ENCODE assay signal across 19 cellular contexts in the genomic region with DNA sequence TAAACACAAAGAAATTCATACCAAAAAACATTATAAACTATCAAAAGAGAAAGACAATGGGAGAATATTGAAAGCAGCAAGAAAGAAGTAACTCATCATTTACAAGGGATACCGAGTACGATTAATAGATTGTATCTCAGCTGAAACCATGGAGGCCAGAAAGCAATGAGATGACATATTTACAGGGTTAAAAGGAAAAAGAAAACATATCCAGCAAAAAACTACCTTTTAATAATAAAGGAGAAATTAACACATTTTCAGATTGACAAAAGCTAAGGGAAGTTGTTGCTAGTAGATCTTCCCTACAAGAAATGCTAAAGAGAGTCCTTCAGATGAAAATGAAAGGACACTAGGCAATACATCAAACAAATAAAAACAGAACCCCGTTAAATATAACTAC.
"Had no signal": no experiment of that assay in that cellular context is flagged by ENCODE, and none has a peak within 500 bp of the region (broad histone marks: within the 10 kb centered on the region; RNA-seq: fewer than 3 reads in every experiment).

No MANE protein-coding gene starts in this region.

- H3K4me1 ChIP-seq: esophagus muscularis mucosa, foreskin keratinocyte, heart right ventricle, left lung, lower lobe of right lung had no signal

- H3K27ac ChIP-seq: coronary artery, dorsolateral prefrontal cortex, esophagus muscularis mucosa, foreskin keratinocyte, heart right ventricle, left lung, lower lobe of right lung had no signal

- H3K27ac Mint-ChIP-seq: mesothelial cell of epicardium, naive B cell had no signal

- H3K4me3 ChIP-seq: coronary artery, dorsolateral prefrontal cortex, esophagus muscularis mucosa, heart right ventricle, left lung, lower lobe of right lung, mucosa of descending colon had no signal

- H3K9me3 Mint-ChIP-seq: mesothelial cell of epicardium had no signal

- H3K36me3 Mint-ChIP-seq: mesothelial cell of epicardium, naive B cell had no signal

- H3K27me3 ChIP-seq: dorsolateral prefrontal cortex, esophagus muscularis mucosa, foreskin keratinocyte, heart right ventricle, left lung had no signal

- ATAC-seq: foreskin keratinocyte, heart right ventricle, left cardiac atrium, left lung, left ventricle myocardium superior, lower lobe of right lung, mucosa of descending colon had no signal

- H3K4me1 Mint-ChIP-seq: mesothelial cell of epicardium, naive B cell had no signal

- H3K36me3 ChIP-seq: esophagus muscularis mucosa, heart right ventricle, left lung, lower lobe of right lung had no signal

- H3K4me3 Mint-ChIP-seq: mesothelial cell of epicardium, naive B cell had no signal

- H3K9me3 ChIP-seq: esophagus muscularis mucosa, left lung, lower lobe of right lung, mucosa of descending colon had no signal

- DNase-seq: dermis blood vessel endothelial cell; dorsolateral prefrontal cortex; effector CD4-positive, alpha-beta T cell; effector memory CD4-positive, alpha-beta T cell; foreskin keratinocyte; glutamatergic neuron; head of caudate nucleus; heart right ventricle; hippocampal formation; left cardiac atrium; left lung; left ventricle myocardium superior; lower lobe of right lung; mesenchymal stem cell; mucosa of descending colon; naive B cell had no signal
